ENCODE assay signal across 1 cellular context in the genomic region with DNA sequence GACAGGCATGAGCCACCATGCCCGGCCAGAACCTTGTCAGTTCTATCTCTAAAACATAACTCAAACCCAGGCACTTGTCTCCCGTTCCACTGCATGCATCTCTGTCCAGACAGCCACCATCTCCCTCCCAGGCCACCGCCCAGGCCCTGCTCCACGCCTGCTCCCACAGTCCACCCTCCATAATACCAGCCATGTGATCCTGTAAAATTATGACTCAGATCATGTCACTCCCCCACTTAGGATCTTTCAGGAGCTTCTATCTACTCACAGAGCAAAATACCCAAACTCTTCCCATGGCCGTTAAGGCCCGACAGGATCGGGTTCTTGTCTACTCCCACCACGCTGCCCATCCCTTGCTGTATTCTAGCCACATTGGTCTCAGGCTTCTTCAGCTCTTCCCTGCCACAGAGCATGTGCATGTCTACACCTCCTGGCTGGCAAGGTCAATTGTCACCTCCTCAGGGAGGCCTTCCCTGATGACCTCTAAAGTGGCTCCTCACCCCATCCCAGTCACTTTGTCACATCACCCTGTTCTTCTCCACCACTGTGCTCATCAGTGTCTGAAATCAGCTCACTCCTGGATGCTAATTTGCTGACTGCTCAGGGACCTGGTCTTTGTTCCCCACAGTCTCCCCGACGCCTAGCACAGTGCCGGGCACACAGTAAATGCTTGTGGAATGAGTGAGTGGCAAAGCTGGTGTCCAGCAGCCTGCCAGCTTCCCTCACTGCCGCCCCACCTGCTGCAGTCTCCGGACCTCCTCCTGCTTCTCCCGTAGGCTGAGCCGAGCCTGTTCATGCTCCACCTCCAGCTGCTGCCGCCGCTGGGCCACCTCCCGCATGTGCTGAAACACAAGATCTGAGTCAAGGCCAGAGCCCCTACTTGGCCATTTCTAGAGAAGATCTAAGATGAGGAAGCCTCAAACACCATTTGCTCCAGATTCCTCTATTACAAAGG.
TF ChIP-seq lines count a peak whose summit lies in the region.

No MANE protein-coding gene starts in this region.

TF ChIP-seq in K562, 482 proteins besides CTCF, POLR2A, EP300 and RAD21 (continued from another document):
- TF ChIP-seq, protein P1, sequence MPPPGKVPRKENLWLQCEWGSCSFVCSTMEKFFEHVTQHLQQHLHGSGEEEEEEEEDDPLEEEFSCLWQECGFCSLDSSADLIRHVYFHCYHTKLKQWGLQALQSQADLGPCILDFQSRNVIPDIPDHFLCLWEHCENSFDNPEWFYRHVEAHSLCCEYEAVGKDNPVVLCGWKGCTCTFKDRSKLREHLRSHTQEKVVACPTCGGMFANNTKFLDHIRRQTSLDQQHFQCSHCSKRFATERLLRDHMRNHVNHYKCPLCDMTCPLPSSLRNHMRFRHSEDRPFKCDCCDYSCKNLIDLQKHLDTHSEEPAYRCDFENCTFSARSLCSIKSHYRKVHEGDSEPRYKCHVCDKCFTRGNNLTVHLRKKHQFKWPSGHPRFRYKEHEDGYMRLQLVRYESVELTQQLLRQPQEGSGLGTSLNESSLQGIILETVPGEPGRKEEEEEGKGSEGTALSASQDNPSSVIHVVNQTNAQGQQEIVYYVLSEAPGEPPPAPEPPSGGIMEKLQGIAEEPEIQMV (tag; conservative IDR thresholded peaks at IDR 0.05; ENCODE audit: low read depth) = no peak
- TF ChIP-seq ZNF384 (IDR thresholded peaks at IDR 0.05; ENCODE audit: low read depth, low read length) (no peak), SMARCC2 (IDR thresholded peaks at IDR 0.05; ENCODE audit: low read depth) (no peak)
